Comparison of ENCODE assay signal across 2 cellular contexts in the genomic region with DNA sequence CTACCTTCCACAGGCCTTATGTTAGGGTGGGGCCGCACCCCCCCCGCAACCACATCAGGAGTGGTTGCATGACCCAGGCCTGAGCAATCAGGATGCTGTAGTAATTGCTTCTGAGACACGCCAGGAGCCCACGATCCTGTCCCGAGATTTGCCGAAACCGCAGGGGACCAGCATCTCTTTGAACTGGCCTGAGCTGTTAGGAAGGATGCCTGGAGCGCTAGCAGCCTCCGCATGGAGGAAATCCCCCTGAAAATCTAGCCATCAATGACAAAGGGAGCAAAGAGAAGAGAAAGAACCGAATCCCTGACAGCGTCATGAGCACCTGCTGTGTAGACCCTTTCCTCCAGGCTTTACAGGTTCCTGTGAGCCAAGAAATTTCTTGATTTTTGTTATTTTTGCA.
A peak's percentile ranks its signal among the peaks of the same experiment; 100 is the strongest.
TF ChIP-seq lines count a peak whose summit lies in the region.

No MANE protein-coding gene starts in this region.

TF ChIP-seq in GM23338, 12 proteins besides CTCF, POLR2A, EP300 and RAD21 (continued from another document):
- TF ChIP-seq EZH2phosphoT487 (IDR thresholded peaks at IDR 0.05; ENCODE audit: unreplicated experiment): no peak
- no peak for TF ChIP-seq JUNB (IDR thresholded peaks at IDR 0.05; ENCODE audit: unreplicated experiment)
- TF ChIP-seq CREB1 (CRISPR knock-in tag; IDR thresholded peaks at IDR 0.05; ENCODE audit: low read depth): peak; percentile 60; the same call in 1 of the 2 replicates

TF ChIP-seq in neural cell, 6 proteins besides CTCF, POLR2A, EP300 and RAD21 (continued from another document):
- no peak for TF ChIP-seq EZH2 (IDR thresholded peaks at IDR 0.05; ENCODE audit: borderline replicate concordance, insufficient read depth, low read length, poor library complexity, severe bottlenecking)
- TF ChIP-seq REST (IDR thresholded peaks at IDR 0.05; ENCODE audit: borderline replicate concordance): no peak
- TF ChIP-seq TAF1 (IDR thresholded peaks at IDR 0.05; ENCODE audit: low read depth): no peak
- no peak for TF ChIP-seq MXI1 (conservative IDR thresholded peaks at IDR 0.05; ENCODE audit: poor library complexity, severe bottlenecking)
- no peak for TF ChIP-seq POLR2AphosphoS5 (IDR thresholded peaks at IDR 0.05)
TF ChIP-seq in neural cell: peak in this region for 0.
